ENCODE assay signal across 8 cellular contexts in the genomic region with DNA sequence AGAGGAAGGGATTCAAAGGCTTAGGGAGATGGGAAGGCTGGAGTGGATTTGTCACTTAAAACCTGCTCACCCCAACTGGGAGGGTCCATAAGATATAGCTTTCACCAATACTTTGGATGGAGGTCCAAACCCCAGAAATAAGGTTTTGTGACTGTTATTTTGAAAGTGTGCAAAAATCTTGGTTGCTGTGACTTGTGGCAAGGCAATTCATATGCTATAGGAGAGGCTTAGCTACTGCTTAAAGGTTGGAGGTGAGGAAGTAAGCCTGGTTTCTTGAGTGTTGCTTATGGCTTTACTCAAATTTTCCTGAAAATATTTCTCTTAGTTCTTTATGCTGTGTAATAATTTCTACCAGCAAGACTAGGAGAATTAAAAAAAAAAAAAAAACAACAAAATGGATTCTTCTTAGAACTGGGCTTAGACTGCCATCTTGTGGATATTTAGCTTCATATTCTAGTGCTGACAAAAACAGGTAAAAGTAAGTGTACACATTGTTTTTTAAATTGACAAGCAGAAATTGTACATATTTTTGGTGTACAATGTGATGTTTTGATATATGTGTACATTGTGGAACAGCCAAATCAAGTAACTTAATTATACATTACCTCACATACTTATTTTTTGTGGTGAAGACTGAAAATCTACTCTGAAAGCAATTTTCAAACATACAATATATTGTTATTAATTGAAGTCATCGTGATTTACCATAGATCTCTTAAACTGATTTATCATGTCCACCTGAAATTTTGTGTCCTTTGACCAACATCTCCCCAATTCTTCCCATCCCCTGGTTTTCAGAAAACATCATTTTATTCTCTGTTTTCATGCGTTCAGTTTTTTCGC. TPM values are rescaled to one million over a fixed set of nuclear protein-coding genes. Genes with fewer than 3 reads are reported as not detected.
A peak's percentile ranks its signal among the peaks of the same experiment; 100 is the strongest.
DNase-seq lines count a peak whose midpoint lies in the region; ATAC-seq, FAIRE-seq and TF ChIP-seq lines count a peak whose summit lies in the region.

No MANE protein-coding gene starts in this region.

- no peaks in the 10 kb centered on the region for H3K36me3 ChIP-seq in endothelial cell of umbilical vein (ENCODE audit: control insufficient read depth in 2 of 2, extremely low read depth in 1 of 2, insufficient read depth in 2 of 2, low read length in 2 of 2)

- no peak overlapping the region for H3K9ac ChIP-seq in endothelial cell of umbilical vein (replicated peaks; ENCODE audit: extremely low read depth, insufficient read depth, low read length)

- intact Hi-C loops in endothelial cell of umbilical vein (cut with micrococcal nuclease) = loop anchor here (1.0 to 5.0 kb wide), 10 partner anchors 35 to 364 kb away; partner anchors contain the start of genes ARHGDIB and RERG

- no peak overlapping the region for H3K4me3 ChIP-seq in endothelial cell of umbilical vein (replicated peaks in 1 of 3; ENCODE audit: insufficient read depth in 1 of 3, low read depth in 1 of 3, low read length in 3 of 3)

- H3K9me3 Mint-ChIP-seq in neural crest cell = peaks cover 2% of the 10 kb centered on the region

- H3K27me3 ChIP-seq in endothelial cell of umbilical vein (ENCODE audit: control insufficient read depth in 2 of 2, insufficient read depth in 2 of 2, low read length in 2 of 2) = peaks cover 0 to 1% of the 10 kb centered on the region in 2 experiments

- no peak overlapping the region for H3K27ac ChIP-seq in endothelial cell of umbilical vein (ENCODE audit: insufficient read depth, low read depth, low read length)

- no peaks in the 10 kb centered on the region for H3K9me3 ChIP-seq in endothelial cell of umbilical vein (replicated peaks; ENCODE audit: control insufficient read depth, insufficient read depth, low read length)

- no peak overlapping the region for H3K27ac Mint-ChIP-seq in neural crest cell (ENCODE audit: unreplicated experiment)

- H2AFZ ChIP-seq in endothelial cell of umbilical vein (ENCODE audit: low read depth, low read length) = peak overlapping the region; percentile 17

- BruUV-seq in endothelial cell of umbilical vein (replicated peaks; lab: Mats Ljungman, UMichigan) = no TSS peak

- no peaks in the 10 kb centered on the region for H3K36me3 Mint-ChIP-seq in neural crest cell (ENCODE audit: low read depth)

- peak; percentile 26 for DNase-seq in GM04504 (ENCODE audit: low read depth)
- peak; percentile 70 for DNase-seq in LoVo (ENCODE audit: low spot score)
- peak; percentile 50 for DNase-seq in RPMI7951 (ENCODE audit: low read depth)
- DNase-seq in endothelial cell of umbilical vein (ENCODE audit: low read depth, low spot score) = peak; percentile 81
- no peak for DNase-seq in neural crest cell (ENCODE audit: low read depth, low spot score)
- no peak for DNase-seq in activated naive CD4-positive, alpha-beta T cell treated with anti-CD3 and anti-CD28 coated beads, Interleukin-2, amount 50 U/mL, for 16 hours

- CTCF ChIA-PET in endothelial cell of umbilical vein (lab: Charles Lee) = interaction anchor here (0.6 to 5.4 kb wide), 48 partner anchors 9 to 925 kb away, joined by 3 to 147 read pairs (median 4); partner anchors contain the start of genes ARHGDIB, ART4, C12orf60 and ERP27

- POLR2A ChIA-PET in endothelial cell of umbilical vein (lab: Charles Lee) = no interaction called here

- no peaks in the 10 kb centered on the region for H3K9me1 ChIP-seq in endothelial cell of umbilical vein (replicated peaks; ENCODE audit: control insufficient read depth, extremely low read depth, insufficient read depth, low read length)

- no peak for TF ChIP-seq POLR2A in endothelial cell of umbilical vein (IDR thresholded peaks at IDR 0.05; ENCODE audit: low read depth, low read length)

- H3K4me1 Mint-ChIP-seq in neural crest cell = no peaks in the 10 kb centered on the region

- H3K79me2 ChIP-seq in endothelial cell of umbilical vein (ENCODE audit: control insufficient read depth, insufficient read depth, low read length) = no peaks in the 10 kb centered on the region

- dilution Hi-C loops in endothelial cell of umbilical vein (cut with MboI; ENCODE audit: extremely low pct_ligation_motif_present, low sequenced_read_pairs) = no loop called here

- no peak overlapping the region for H3K4me2 ChIP-seq in endothelial cell of umbilical vein (ENCODE audit: insufficient read depth, low read length)

- H3K4me3 Mint-ChIP-seq in neural crest cell = no peak overlapping the region

- H4K20me1 ChIP-seq in endothelial cell of umbilical vein (replicated peaks; ENCODE audit: control insufficient read depth, extremely low read depth, insufficient read depth, low read length) = no peaks in the 10 kb centered on the region

- TF ChIP-seq CTCF in endothelial cell of umbilical vein (IDR thresholded peaks at IDR 0.05; ENCODE audit: extremely low read depth in 1 of 2, insufficient read depth in 1 of 2, low read depth in 1 of 2, low read length in 2 of 2) (peak; percentile 18 to 34), neural crest cell (conservative IDR thresholded peaks at IDR 0.05) (peak; percentile 98)

- no peaks in the 10 kb centered on the region for H3K27me3 Mint-ChIP-seq in neural crest cell (ENCODE audit: low read depth)

- FAIRE-seq in endothelial cell of umbilical vein (lab: Jason Lieb, UNC) = peak; percentile 86

- no peaks in the 10 kb centered on the region for H3K4me1 ChIP-seq in endothelial cell of umbilical vein (ENCODE audit: control insufficient read depth, extremely low read depth, insufficient read depth, low read length)

- no peak for ATAC-seq in HG02763 (IDR thresholded peaks at IDR 0.05; ENCODE audit: unreplicated experiment)
- no peak for ATAC-seq in HG03280 (IDR thresholded peaks at IDR 0.05; ENCODE audit: unreplicated experiment)

TF ChIP-seq in endothelial cell of umbilical vein, 7 proteins besides CTCF, POLR2A, EP300 and RAD21:
- TF ChIP-seq POLR2AphosphoS5 (IDR thresholded peaks at IDR 0.05; ENCODE audit: insufficient read depth, low read depth, low read length) = no peak
- no peak for TF ChIP-seq EZH2 (IDR thresholded peaks at IDR 0.05; ENCODE audit: borderline replicate concordance, low read depth, low read length, severe bottlenecking)
- no peak for TF ChIP-seq FOS (IDR thresholded peaks at IDR 0.05; ENCODE audit: borderline replicate concordance, insufficient read depth, low read length)
- TF ChIP-seq JUN (IDR thresholded peaks at IDR 0.05; ENCODE audit: borderline replicate concordance, insufficient read depth, insufficient read length, low read depth) = no peak
- TF ChIP-seq, protein P1, sequence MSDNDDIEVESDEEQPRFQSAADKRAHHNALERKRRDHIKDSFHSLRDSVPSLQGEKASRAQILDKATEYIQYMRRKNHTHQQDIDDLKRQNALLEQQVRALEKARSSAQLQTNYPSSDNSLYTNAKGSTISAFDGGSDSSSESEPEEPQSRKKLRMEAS (IDR thresholded peaks at IDR 0.05; ENCODE audit: insufficient read depth, insufficient read length) = no peak

RNA-seq across cellular contexts. Expression of gene PDE6H, which starts 23.0 kb away (rescaled TPM):
- total RNA-seq in RPMI7951 (2014; rRNA removed; shearing (Covaris generic)) = not detected in 2 replicates
- not detected in 2 replicates for total RNA-seq in endothelial cell of umbilical vein
- polyA plus RNA-seq in endothelial cell of umbilical vein = not detected in 2 replicates
- polyA plus RNA-seq in endothelial cell of umbilical vein (2011; cell fraction: cytosol; rRNA removed) = not detected in 2 replicates
- polyA plus RNA-seq in endothelial cell of umbilical vein (2011; cell fraction: nucleus; rRNA removed) = not detected in 2 replicates
- not detected in 2 replicates for polyA plus RNA-seq in endothelial cell of umbilical vein (2012)
- not detected in 2 replicates for polyA minus RNA-seq in endothelial cell of umbilical vein
- polyA minus RNA-seq in endothelial cell of umbilical vein (2011; cell fraction: cytosol; rRNA and poly(A)+ RNA removed) = not detected
- not detected in 2 replicates for polyA minus RNA-seq in endothelial cell of umbilical vein (2011; cell fraction: nucleus; rRNA and poly(A)+ RNA removed)
- not detected in 2 replicates for total RNA-seq in neural crest cell

RNA-seq across cellular contexts. Expression of gene ARHGDIB, which starts 34.4 kb away (rescaled TPM):
- total RNA-seq in RPMI7951 (2014; rRNA removed; shearing (Covaris generic)) = 128 and 175 TPM in 2 replicates
- total RNA-seq in endothelial cell of umbilical vein = 483 and 550 TPM in 2 replicates
- 1,200 and 1,245 TPM in 2 replicates for polyA plus RNA-seq in endothelial cell of umbilical vein
- polyA plus RNA-seq in endothelial cell of umbilical vein (2011; cell fraction: cytosol; rRNA removed) = 1,171 and 1,649 TPM in 2 replicates
- polyA plus RNA-seq in endothelial cell of umbilical vein (2011; cell fraction: nucleus; rRNA removed) = 559 and 560 TPM in 2 replicates
- polyA plus RNA-seq in endothelial cell of umbilical vein (2012) = 796 and 1,005 TPM in 2 replicates
- polyA minus RNA-seq in endothelial cell of umbilical vein = 805 and 875 TPM in 2 replicates
- polyA minus RNA-seq in endothelial cell of umbilical vein (2011; cell fraction: cytosol; rRNA and poly(A)+ RNA removed) = not detected
- polyA minus RNA-seq in endothelial cell of umbilical vein (2011; cell fraction: nucleus; rRNA and poly(A)+ RNA removed) = 185 and 242 TPM in 2 replicates
- 1.2 and 1.5 TPM in 2 replicates for total RNA-seq in neural crest cell

RNA-seq across cellular contexts. Expression of gene ERP27, which starts 57.5 kb away (rescaled TPM):
- 0.10 TPM in 1 of 2 replicates, not detected in the other for total RNA-seq in RPMI7951 (2014; rRNA removed; shearing (Covaris generic))
- 0.88 and 1.4 TPM in 2 replicates for total RNA-seq in endothelial cell of umbilical vein
- polyA plus RNA-seq in endothelial cell of umbilical vein = 0.67 and 0.70 TPM in 2 replicates
- polyA plus RNA-seq in endothelial cell of umbilical vein (2011; cell fraction: cytosol; rRNA removed) = 0.75 and 0.98 TPM in 2 replicates
- polyA plus RNA-seq in endothelial cell of umbilical vein (2011; cell fraction: nucleus; rRNA removed) = 2.5 and 3.4 TPM in 2 replicates
- polyA plus RNA-seq in endothelial cell of umbilical vein (2012) = 0.62 and 0.68 TPM in 2 replicates
- polyA minus RNA-seq in endothelial cell of umbilical vein = 1.9 and 2.9 TPM in 2 replicates
- not detected for polyA minus RNA-seq in endothelial cell of umbilical vein (2011; cell fraction: cytosol; rRNA and poly(A)+ RNA removed)
- 6.1 and 8.8 TPM in 2 replicates for polyA minus RNA-seq in endothelial cell of umbilical vein (2011; cell fraction: nucleus; rRNA and poly(A)+ RNA removed)
- total RNA-seq in neural crest cell = not detected in 2 replicates

Comparison
In these comparisons a context has a peak if more than half of its experiments do, and no peak if none do; other contexts are left out.
1. DNase-seq: peak in GM04504 (single experiment), LoVo (single experiment), RPMI7951 (single experiment) and endothelial cell of umbilical vein (single experiment); none in neural crest cell (single experiment) and activated naive CD4-positive, alpha-beta T cell treated with anti-CD3 and anti-CD28 coated beads, Interleukin-2, amount 50 U/mL, for 16 hours (single experiment).
2. RNA of gene ARHGDIB, which starts 34.4 kb away (total RNA-seq): 483 to 550 TPM in endothelial cell of umbilical vein and 128 to 175 TPM in RPMI7951; 1.2 to 1.5 TPM in neural crest cell; every median in the first group is over 10 times any median in the second.